Comparison of ENCODE assay signal across 10 cellular contexts in genomic region chr10:26739087-26739631, GRCh38. TPM values are rescaled to one million over a fixed set of nuclear protein-coding genes. Genes with fewer than 3 reads are reported as not detected.
DNase-seq lines count a peak whose midpoint lies in the region; ATAC-seq and TF ChIP-seq lines count a peak whose summit lies in the region.
"Had no signal": no experiment of that assay in that cellular context is flagged by ENCODE, and none has a peak within 500 bp of the region (broad histone marks: within the 10 kb centered on the region; RNA-seq: fewer than 3 reads in every experiment).

No MANE protein-coding gene starts in this region.

- H3K27ac ChIP-seq in RWPE2 (ENCODE audit: poor library complexity, severe bottlenecking) (peak overlapping the region; percentile 18), tibial artery (no peak overlapping the region)

- no peaks in the 10 kb centered on the region for H3K9me3 Mint-ChIP-seq in activated naive CD4-positive, alpha-beta T cell treated with anti-CD3 and anti-CD28 coated beads for 36 hours
- H3K9me3 Mint-ChIP-seq in stimulated activated effector memory CD8-positive, alpha-beta T cell treated with anti-CD3 and anti-CD28 coated beads, Interleukin-12 subunit alpha, Interleukin-12 subunit beta, amount 100 ng/mL, for 72 hours, result no peaks in the 10 kb centered on the region
- H3K9me3 Mint-ChIP-seq: H9 had no signal

- H3K9me3 ChIP-seq in RWPE2 (ENCODE audit: severe bottlenecking) (no peaks in the 10 kb centered on the region), tibial artery (no peaks in the 10 kb centered on the region)
- H3K9me3 ChIP-seq: BLaER1 treated with 17β-estradiol and CSF1 and Interleukin-3, amounts not matched to agents 10 nM and 100 nM had no signal

- CTCF ChIA-PET in activated naive CD4-positive, alpha-beta T cell treated with anti-CD3 and anti-CD28 coated beads for 36 hours (lab: Charles Lee), result interaction anchor here (0.6 to 0.7 kb wide), 2 partner anchors 118 to 451 kb away, joined by 3 to 4 read pairs; no protein-coding TSS in a partner anchor

- peak overlapping the region; percentile 88 for H3K27ac Mint-ChIP-seq in activated naive CD4-positive, alpha-beta T cell treated with anti-CD3 and anti-CD28 coated beads for 36 hours
- peak overlapping the region; percentile 99 for H3K27ac Mint-ChIP-seq in stimulated activated effector memory CD8-positive, alpha-beta T cell treated with anti-CD3 and anti-CD28 coated beads, Interleukin-12 subunit alpha, Interleukin-12 subunit beta, amount 100 ng/mL, for 72 hours

- peaks cover 97% of the 10 kb centered on the region for H3K36me3 ChIP-seq in RWPE2 (ENCODE audit: low read depth)
- H3K36me3 ChIP-seq in tibial artery, result peaks cover 9 to 49% (median 28%) of the 10 kb centered on the region in 3 donors

- H3K4me1 ChIP-seq in RWPE2 (ENCODE audit: insufficient read depth, poor library complexity, severe bottlenecking), result peaks cover 4% of the 10 kb centered on the region
- no peaks in the 10 kb centered on the region for H3K4me1 ChIP-seq in tibial artery

- no peaks in the 10 kb centered on the region for H3K27me3 ChIP-seq in RWPE2 (ENCODE audit: insufficient read depth, poor library complexity, severe bottlenecking)
- H3K27me3 ChIP-seq in tibial artery, result no peaks in the 10 kb centered on the region
- H3K27me3 ChIP-seq: BLaER1 treated with 17β-estradiol and CSF1 and Interleukin-3, amounts not matched to agents 10 nM and 100 nM had no signal

- peak; percentile 34 for DNase-seq in activated naive CD4-positive, alpha-beta T cell treated with anti-CD3 and anti-CD28 coated beads for 36 hours
- no peak for DNase-seq in activated naive CD4-positive, alpha-beta T cell treated with anti-CD3 and anti-CD28 coated beads, Interleukin-2, amount 50 U/mL, for 16 hours
- DNase-seq in RWPE2 (ENCODE audit: low spot score) (no peak), mucosa of gallbladder (ENCODE audit: low spot score) (no peak), tibial artery (no peak)
- DNase-seq in stimulated activated effector memory CD8-positive, alpha-beta T cell treated with anti-CD3 and anti-CD28 coated beads, Interleukin-12 subunit alpha, Interleukin-12 subunit beta, amount 100 ng/mL, for 72 hours (ENCODE audit: low spot score in 2 of 2), result no peak
- DNase-seq: H9 had no signal

- TF ChIP-seq CTCF in RWPE2 (IDR thresholded peaks at IDR 0.05; ENCODE audit: poor library complexity, severe bottlenecking) (no peak), tibial artery (IDR thresholded peaks at IDR 0.05) (no peak)

- no peak overlapping the region for H3K4me3 ChIP-seq in RWPE2 (ENCODE audit: severe bottlenecking)
- no peak overlapping the region for H3K4me3 ChIP-seq in tibial artery
- H3K4me3 ChIP-seq: BLaER1 treated with 17β-estradiol and CSF1 and Interleukin-3, amounts not matched to agents 10 nM and 100 nM had no signal

- intact Hi-C loops in activated naive CD4-positive, alpha-beta T cell treated with anti-CD3 and anti-CD28 coated beads for 36 hours (cut with micrococcal nuclease), result loop anchor here (5.0 kb wide), 3 partner anchors 252 to 307 kb away; no protein-coding TSS in a partner anchor
- intact Hi-C loops in tibial artery (cut with DNase I; ENCODE audit: low total_unique reads), result no loop called here

- no peaks in the 10 kb centered on the region for H3K27me3 Mint-ChIP-seq in activated naive CD4-positive, alpha-beta T cell treated with anti-CD3 and anti-CD28 coated beads for 36 hours (ENCODE audit: low read depth)

- peak; percentile 37 for ATAC-seq in HG02759 (IDR thresholded peaks at IDR 0.05; ENCODE audit: unreplicated experiment)
- ATAC-seq in RWPE2 (ENCODE audit: low read depth), result no peak
- ATAC-seq in stimulated activated effector memory CD8-positive, alpha-beta T cell treated with anti-CD3 and anti-CD28 coated beads, Interleukin-12 subunit alpha, Interleukin-12 subunit beta, amount 100 ng/mL, for 72 hours, result peak; percentile 75
- no peak for ATAC-seq in GM18519 (IDR thresholded peaks at IDR 0.05; ENCODE audit: low FRiP score, unreplicated experiment)

- peaks cover 40% of the 10 kb centered on the region for H3K4me1 Mint-ChIP-seq in activated naive CD4-positive, alpha-beta T cell treated with anti-CD3 and anti-CD28 coated beads for 36 hours (ENCODE audit: low read depth)
- peaks cover 64% of the 10 kb centered on the region for H3K4me1 Mint-ChIP-seq in stimulated activated effector memory CD8-positive, alpha-beta T cell treated with anti-CD3 and anti-CD28 coated beads, Interleukin-12 subunit alpha, Interleukin-12 subunit beta, amount 100 ng/mL, for 72 hours

- no peak overlapping the region for H3K4me3 Mint-ChIP-seq in activated naive CD4-positive, alpha-beta T cell treated with anti-CD3 and anti-CD28 coated beads for 36 hours
- peak overlapping the region; percentile 62 for H3K4me3 Mint-ChIP-seq in stimulated activated effector memory CD8-positive, alpha-beta T cell treated with anti-CD3 and anti-CD28 coated beads, Interleukin-12 subunit alpha, Interleukin-12 subunit beta, amount 100 ng/mL, for 72 hours
- H3K4me3 Mint-ChIP-seq: H9 had no signal

- H3K36me3 Mint-ChIP-seq in activated naive CD4-positive, alpha-beta T cell treated with anti-CD3 and anti-CD28 coated beads for 36 hours (ENCODE audit: low read depth), result peaks cover 60% of the 10 kb centered on the region
- peaks cover 100% of the 10 kb centered on the region for H3K36me3 Mint-ChIP-seq in stimulated activated effector memory CD8-positive, alpha-beta T cell treated with anti-CD3 and anti-CD28 coated beads, Interleukin-12 subunit alpha, Interleukin-12 subunit beta, amount 100 ng/mL, for 72 hours

RNA-seq across cellular contexts. Expression of gene PDSS1, which starts 41.7 kb away (rescaled TPM):
- 10 to 100 TPM; 14.5 to 16.0 TPM for total RNA-seq in activated naive CD4-positive, alpha-beta T cell treated with anti-CD3 and anti-CD28 coated beads for 36 hours
- total RNA-seq in mucosa of gallbladder, result 4.1 TPM

Comparison
In these comparisons a context has a peak if more than half of its experiments do, and no peak if none do; other contexts are left out.
1. ATAC-seq: peak in HG02759 (single experiment) and stimulated activated effector memory CD8-positive, alpha-beta T cell treated with anti-CD3 and anti-CD28 coated beads, Interleukin-12 subunit alpha, Interleukin-12 subunit beta, amount 100 ng/mL, for 72 hours (single experiment); none in RWPE2 (single experiment) and GM18519 (single experiment).